Comparison of ENCODE assay signal across 8 cellular contexts in genomic region chr15:84476364-84477033, GRCh38.
A peak's percentile ranks its signal among the peaks of the same experiment; 100 is the strongest.
DNase-seq lines count a peak whose midpoint lies in the region; ATAC-seq and TF ChIP-seq lines count a peak whose summit lies in the region.
"Not testable (repeated sequence)": the region's sequence is repeated elsewhere in the genome, so short reads cannot be mapped to it uniquely, and the experiment has no call there.

No MANE protein-coding gene starts in this region.

- intact Hi-C loops in Panc1 (cut with micrococcal nuclease; ENCODE audit: unreplicated experiment); heart right ventricle (cut with DNase I); left colon (cut with DNase I, micrococcal nuclease); lower lobe of right lung (cut with DNase I); sciatic nerve (cut with DNase I); upper lobe of right lung (cut with DNase I): not testable (repeated sequence)

- no CpG with 5 or more reads among the region's 14 CpGs for WGBS in heart right ventricle, 2 donors

- not testable (repeated sequence) for H3K4me1 ChIP-seq in Panc1 (ENCODE audit: control insufficient read depth, insufficient read depth, low read length); heart right ventricle; lower lobe of right lung; upper lobe of right lung

- DNase-seq in Panc1 (ENCODE audit: low read depth, low spot score); heart right ventricle; left colon; lower lobe of right lung; natural killer cell treated with Interleukin-12 subunit alpha and Interleukin-12 subunit beta and Interleukin-15 and Interleukin-18, amount 100 ng/mL, for 72 hours (ENCODE audit: low spot score); sciatic nerve (ENCODE audit: low spot score); upper lobe of right lung: not testable (repeated sequence)

- not testable (repeated sequence) for TF ChIP-seq CTCF in Panc1 (IDR thresholded peaks at IDR 0.05); heart right ventricle (IDR thresholded peaks at IDR 0.05); lower lobe of right lung (IDR thresholded peaks at IDR 0.05); upper lobe of right lung (IDR thresholded peaks at IDR 0.05)

- H3K36me3 ChIP-seq in Panc1 (ENCODE audit: control insufficient read depth, insufficient read depth, low read length); heart right ventricle; lower lobe of right lung; upper lobe of right lung: not testable (repeated sequence)

- not testable (repeated sequence) for H3K27me3 Mint-ChIP-seq in natural killer cell treated with Interleukin-12 subunit alpha and Interleukin-12 subunit beta and Interleukin-15 and Interleukin-18, amount 100 ng/mL, for 72 hours

- ATAC-seq in Panc1 (peak; percentile 15), esophagus mucosa (peak; percentile 32), heart right ventricle (peak; percentile 55 to 91 (median 81)), left colon (peak; percentile 21), lower lobe of right lung (peak; percentile 75 to 82), sciatic nerve (peak; percentile 39), upper lobe of right lung (peak; percentile 66)
- ATAC-seq in natural killer cell treated with Interleukin-12 subunit alpha and Interleukin-12 subunit beta and Interleukin-15 and Interleukin-18, amount 100 ng/mL, for 72 hours: peak; percentile 32 to 39

- H3K27me3 ChIP-seq in Panc1 (ENCODE audit: control insufficient read depth, insufficient read depth, low read length); heart right ventricle; lower lobe of right lung (ENCODE audit: low read depth); upper lobe of right lung: not testable (repeated sequence)

- not testable (repeated sequence) for H3K36me3 Mint-ChIP-seq in natural killer cell treated with Interleukin-12 subunit alpha and Interleukin-12 subunit beta and Interleukin-15 and Interleukin-18, amount 100 ng/mL, for 72 hours

- BruUV-seq in Panc1 (replicated peaks; lab: Mats Ljungman, UMichigan): not testable (repeated sequence)

- CTCF ChIA-PET in Panc1 (lab: Charles Lee): not testable (repeated sequence)

- H3K9me3 Mint-ChIP-seq in natural killer cell treated with Interleukin-12 subunit alpha and Interleukin-12 subunit beta and Interleukin-15 and Interleukin-18, amount 100 ng/mL, for 72 hours: not testable (repeated sequence)

- not testable (repeated sequence) for H3K4me3 Mint-ChIP-seq in natural killer cell treated with Interleukin-12 subunit alpha and Interleukin-12 subunit beta and Interleukin-15 and Interleukin-18, amount 100 ng/mL, for 72 hours

- not testable (repeated sequence) for H3K27ac ChIP-seq in Panc1 (ENCODE audit: low read length); heart right ventricle; lower lobe of right lung; upper lobe of right lung

- POLR2A ChIA-PET in Panc1 (lab: Charles Lee): not testable (repeated sequence)

- H3K27ac Mint-ChIP-seq in natural killer cell treated with Interleukin-12 subunit alpha and Interleukin-12 subunit beta and Interleukin-15 and Interleukin-18, amount 100 ng/mL, for 72 hours: not testable (repeated sequence)

- in situ Hi-C loops in Panc1 (cut with HindIII; ENCODE audit: low pct_unique_long_range_greater_than_20kb, low sequenced_read_pairs): not testable (repeated sequence)

- not testable (repeated sequence) for H3K4me3 ChIP-seq in Panc1 (ENCODE audit: low read depth in 2 of 2, low read length in 2 of 2); heart right ventricle; lower lobe of right lung; upper lobe of right lung

- H3K4me1 Mint-ChIP-seq in natural killer cell treated with Interleukin-12 subunit alpha and Interleukin-12 subunit beta and Interleukin-15 and Interleukin-18, amount 100 ng/mL, for 72 hours (ENCODE audit: low read depth in 2 of 2): not testable (repeated sequence)

- not testable (repeated sequence) for H3K9me3 ChIP-seq in Panc1 (ENCODE audit: control insufficient read depth, insufficient read depth, low read depth, low read length); heart right ventricle; lower lobe of right lung; upper lobe of right lung

Comparison
In these comparisons a context has a peak if more than half of its experiments do, and no peak if none do; other contexts are left out.
1. ATAC-seq: peak in every context shown above with its lines; median percentile 81 in heart right ventricle; 78 in lower lobe of right lung; 66 in upper lobe of right lung; 39 in sciatic nerve; 36 in natural killer cell treated with Interleukin-12 subunit alpha and Interleukin-12 subunit beta and Interleukin-15 and Interleukin-18, amount 100 ng/mL, for 72 hours; 32 in esophagus mucosa; 21 in left colon; 15 in Panc1.